Comparison of ENCODE assay signal across 1 cellular context in the genomic region with DNA sequence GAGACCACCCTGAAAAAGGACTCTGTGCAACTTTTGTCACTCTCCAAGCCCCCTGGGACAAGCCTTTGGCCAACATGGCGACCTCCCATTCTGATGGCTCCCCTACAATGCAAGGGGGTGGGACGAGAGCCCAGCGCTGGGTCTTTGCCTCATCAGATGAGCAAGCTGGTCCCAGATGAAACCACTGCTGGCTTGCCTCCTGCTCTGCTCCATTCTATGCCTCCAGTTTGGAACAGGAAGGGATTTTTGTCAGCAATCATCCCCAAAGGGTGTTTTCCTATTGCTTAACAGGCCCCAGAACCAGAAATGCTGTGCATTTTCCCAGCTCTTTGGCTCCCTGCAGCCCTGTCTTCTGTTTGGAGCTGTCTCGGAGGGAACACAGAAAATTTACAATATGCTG.
TF ChIP-seq lines count a peak whose summit lies in the region.

No MANE protein-coding gene starts in this region.

TF ChIP-seq in WTC11, 78 proteins besides CTCF, POLR2A, EP300 and RAD21:
- TF ChIP-seq, protein P1, sequence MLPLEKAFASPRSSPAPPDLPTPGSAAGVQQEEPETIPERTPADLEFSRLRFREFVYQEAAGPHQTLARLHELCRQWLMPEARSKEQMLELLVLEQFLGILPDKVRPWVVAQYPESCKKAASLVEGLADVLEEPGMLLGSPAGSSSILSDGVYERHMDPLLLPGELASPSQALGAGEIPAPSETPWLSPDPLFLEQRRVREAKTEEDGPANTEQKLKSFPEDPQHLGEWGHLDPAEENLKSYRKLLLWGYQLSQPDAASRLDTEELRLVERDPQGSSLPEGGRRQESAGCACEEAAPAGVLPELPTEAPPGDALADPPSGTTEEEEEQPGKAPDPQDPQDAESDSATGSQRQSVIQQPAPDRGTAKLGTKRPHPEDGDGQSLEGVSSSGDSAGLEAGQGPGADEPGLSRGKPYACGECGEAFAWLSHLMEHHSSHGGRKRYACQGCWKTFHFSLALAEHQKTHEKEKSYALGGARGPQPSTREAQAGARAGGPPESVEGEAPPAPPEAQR (CRISPR knock-in tag; IDR thresholded peaks at IDR 0.05): no peak
- TF ChIP-seq ATF1 (CRISPR knock-in tag; IDR thresholded peaks at IDR 0.05) (no peak), ZNF219 (CRISPR knock-in tag; IDR thresholded peaks at IDR 0.05; ENCODE audit: borderline replicate concordance) (no peak), NR2C2 (CRISPR knock-in tag; IDR thresholded peaks at IDR 0.05) (no peak), NFATC4 (CRISPR knock-in tag; IDR thresholded peaks at IDR 0.05) (no peak), NR3C1 (CRISPR knock-in tag; conservative IDR thresholded peaks at IDR 0.05; ENCODE audit: low read depth) (no peak), TCF7 (CRISPR knock-in tag; IDR thresholded peaks at IDR 0.05; ENCODE audit: low read depth) (no peak), MYBL2 (CRISPR knock-in tag; IDR thresholded peaks at IDR 0.05) (no peak), FOXJ3 (CRISPR knock-in tag; IDR thresholded peaks at IDR 0.05; ENCODE audit: borderline replicate concordance) (no peak), NFE2L1 (CRISPR knock-in tag; IDR thresholded peaks at IDR 0.05) (no peak), ZNF396 (CRISPR knock-in tag; IDR thresholded peaks at IDR 0.05; ENCODE audit: borderline replicate concordance) (no peak), IRF2 (CRISPR knock-in tag; IDR thresholded peaks at IDR 0.05; ENCODE audit: borderline replicate concordance, low read depth) (no peak), RORB (CRISPR knock-in tag; IDR thresholded peaks at IDR 0.05) (no peak)
- TF ChIP-seq, protein P2, sequence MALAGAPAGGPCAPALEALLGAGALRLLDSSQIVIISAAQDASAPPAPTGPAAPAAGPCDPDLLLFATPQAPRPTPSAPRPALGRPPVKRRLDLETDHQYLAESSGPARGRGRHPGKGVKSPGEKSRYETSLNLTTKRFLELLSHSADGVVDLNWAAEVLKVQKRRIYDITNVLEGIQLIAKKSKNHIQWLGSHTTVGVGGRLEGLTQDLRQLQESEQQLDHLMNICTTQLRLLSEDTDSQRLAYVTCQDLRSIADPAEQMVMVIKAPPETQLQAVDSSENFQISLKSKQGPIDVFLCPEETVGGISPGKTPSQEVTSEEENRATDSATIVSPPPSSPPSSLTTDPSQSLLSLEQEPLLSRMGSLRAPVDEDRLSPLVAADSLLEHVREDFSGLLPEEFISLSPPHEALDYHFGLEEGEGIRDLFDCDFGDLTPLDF (CRISPR knock-in tag; IDR thresholded peaks at IDR 0.05): no peak
- TF ChIP-seq, protein P3, sequence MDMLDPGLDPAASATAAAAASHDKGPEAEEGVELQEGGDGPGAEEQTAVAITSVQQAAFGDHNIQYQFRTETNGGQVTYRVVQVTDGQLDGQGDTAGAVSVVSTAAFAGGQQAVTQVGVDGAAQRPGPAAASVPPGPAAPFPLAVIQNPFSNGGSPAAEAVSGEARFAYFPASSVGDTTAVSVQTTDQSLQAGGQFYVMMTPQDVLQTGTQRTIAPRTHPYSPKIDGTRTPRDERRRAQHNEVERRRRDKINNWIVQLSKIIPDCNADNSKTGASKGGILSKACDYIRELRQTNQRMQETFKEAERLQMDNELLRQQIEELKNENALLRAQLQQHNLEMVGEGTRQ (CRISPR knock-in tag; IDR thresholded peaks at IDR 0.05): no peak
- TF ChIP-seq, protein P4, sequence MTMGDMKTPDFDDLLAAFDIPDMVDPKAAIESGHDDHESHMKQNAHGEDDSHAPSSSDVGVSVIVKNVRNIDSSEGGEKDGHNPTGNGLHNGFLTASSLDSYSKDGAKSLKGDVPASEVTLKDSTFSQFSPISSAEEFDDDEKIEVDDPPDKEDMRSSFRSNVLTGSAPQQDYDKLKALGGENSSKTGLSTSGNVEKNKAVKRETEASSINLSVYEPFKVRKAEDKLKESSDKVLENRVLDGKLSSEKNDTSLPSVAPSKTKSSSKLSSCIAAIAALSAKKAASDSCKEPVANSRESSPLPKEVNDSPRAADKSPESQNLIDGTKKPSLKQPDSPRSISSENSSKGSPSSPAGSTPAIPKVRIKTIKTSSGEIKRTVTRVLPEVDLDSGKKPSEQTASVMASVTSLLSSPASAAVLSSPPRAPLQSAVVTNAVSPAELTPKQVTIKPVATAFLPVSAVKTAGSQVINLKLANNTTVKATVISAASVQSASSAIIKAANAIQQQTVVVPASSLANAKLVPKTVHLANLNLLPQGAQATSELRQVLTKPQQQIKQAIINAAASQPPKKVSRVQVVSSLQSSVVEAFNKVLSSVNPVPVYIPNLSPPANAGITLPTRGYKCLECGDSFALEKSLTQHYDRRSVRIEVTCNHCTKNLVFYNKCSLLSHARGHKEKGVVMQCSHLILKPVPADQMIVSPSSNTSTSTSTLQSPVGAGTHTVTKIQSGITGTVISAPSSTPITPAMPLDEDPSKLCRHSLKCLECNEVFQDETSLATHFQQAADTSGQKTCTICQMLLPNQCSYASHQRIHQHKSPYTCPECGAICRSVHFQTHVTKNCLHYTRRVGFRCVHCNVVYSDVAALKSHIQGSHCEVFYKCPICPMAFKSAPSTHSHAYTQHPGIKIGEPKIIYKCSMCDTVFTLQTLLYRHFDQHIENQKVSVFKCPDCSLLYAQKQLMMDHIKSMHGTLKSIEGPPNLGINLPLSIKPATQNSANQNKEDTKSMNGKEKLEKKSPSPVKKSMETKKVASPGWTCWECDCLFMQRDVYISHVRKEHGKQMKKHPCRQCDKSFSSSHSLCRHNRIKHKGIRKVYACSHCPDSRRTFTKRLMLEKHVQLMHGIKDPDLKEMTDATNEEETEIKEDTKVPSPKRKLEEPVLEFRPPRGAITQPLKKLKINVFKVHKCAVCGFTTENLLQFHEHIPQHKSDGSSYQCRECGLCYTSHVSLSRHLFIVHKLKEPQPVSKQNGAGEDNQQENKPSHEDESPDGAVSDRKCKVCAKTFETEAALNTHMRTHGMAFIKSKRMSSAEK (CRISPR knock-in tag; IDR thresholded peaks at IDR 0.05; ENCODE audit: borderline replicate concordance): no peak
- TF ChIP-seq, protein P5, sequence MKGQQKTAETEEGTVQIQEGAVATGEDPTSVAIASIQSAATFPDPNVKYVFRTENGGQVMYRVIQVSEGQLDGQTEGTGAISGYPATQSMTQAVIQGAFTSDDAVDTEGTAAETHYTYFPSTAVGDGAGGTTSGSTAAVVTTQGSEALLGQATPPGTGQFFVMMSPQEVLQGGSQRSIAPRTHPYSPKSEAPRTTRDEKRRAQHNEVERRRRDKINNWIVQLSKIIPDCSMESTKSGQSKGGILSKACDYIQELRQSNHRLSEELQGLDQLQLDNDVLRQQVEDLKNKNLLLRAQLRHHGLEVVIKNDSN (CRISPR knock-in tag; IDR thresholded peaks at IDR 0.05): no peak
- TF ChIP-seq, protein P6, sequence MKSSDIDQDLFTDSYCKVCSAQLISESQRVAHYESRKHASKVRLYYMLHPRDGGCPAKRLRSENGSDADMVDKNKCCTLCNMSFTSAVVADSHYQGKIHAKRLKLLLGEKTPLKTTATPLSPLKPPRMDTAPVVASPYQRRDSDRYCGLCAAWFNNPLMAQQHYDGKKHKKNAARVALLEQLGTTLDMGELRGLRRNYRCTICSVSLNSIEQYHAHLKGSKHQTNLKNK (CRISPR knock-in tag; IDR thresholded peaks at IDR 0.05): no peak
- TF ChIP-seq, protein P7, sequence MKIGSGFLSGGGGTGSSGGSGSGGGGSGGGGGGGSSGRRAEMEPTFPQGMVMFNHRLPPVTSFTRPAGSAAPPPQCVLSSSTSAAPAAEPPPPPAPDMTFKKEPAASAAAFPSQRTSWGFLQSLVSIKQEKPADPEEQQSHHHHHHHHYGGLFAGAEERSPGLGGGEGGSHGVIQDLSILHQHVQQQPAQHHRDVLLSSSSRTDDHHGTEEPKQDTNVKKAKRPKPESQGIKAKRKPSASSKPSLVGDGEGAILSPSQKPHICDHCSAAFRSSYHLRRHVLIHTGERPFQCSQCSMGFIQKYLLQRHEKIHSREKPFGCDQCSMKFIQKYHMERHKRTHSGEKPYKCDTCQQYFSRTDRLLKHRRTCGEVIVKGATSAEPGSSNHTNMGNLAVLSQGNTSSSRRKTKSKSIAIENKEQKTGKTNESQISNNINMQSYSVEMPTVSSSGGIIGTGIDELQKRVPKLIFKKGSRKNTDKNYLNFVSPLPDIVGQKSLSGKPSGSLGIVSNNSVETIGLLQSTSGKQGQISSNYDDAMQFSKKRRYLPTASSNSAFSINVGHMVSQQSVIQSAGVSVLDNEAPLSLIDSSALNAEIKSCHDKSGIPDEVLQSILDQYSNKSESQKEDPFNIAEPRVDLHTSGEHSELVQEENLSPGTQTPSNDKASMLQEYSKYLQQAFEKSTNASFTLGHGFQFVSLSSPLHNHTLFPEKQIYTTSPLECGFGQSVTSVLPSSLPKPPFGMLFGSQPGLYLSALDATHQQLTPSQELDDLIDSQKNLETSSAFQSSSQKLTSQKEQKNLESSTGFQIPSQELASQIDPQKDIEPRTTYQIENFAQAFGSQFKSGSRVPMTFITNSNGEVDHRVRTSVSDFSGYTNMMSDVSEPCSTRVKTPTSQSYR (CRISPR knock-in tag; IDR thresholded peaks at IDR 0.05): no peak
